Comparison of ENCODE assay signal across 13 cellular contexts in genomic region chr12:54389536-54390175, GRCh38. TPM values are rescaled to one million over a fixed set of nuclear protein-coding genes. Genes with fewer than 3 reads are reported as not detected.
DNase-seq lines count a peak whose midpoint lies in the region; ATAC-seq and TF ChIP-seq lines count a peak whose summit lies in the region.
"Had no signal": no experiment of that assay in that cellular context is flagged by ENCODE, and none has a peak within 500 bp of the region (broad histone marks: within the 10 kb centered on the region; RNA-seq: fewer than 3 reads in every experiment).

No MANE protein-coding gene starts in this region.

- H3K27me3 Mint-ChIP-seq in CD14-positive monocyte (ENCODE audit: low read depth in 3 of 3): peaks cover 0 to 7% (median 2%) of the 10 kb centered on the region in 3 donors
- peaks cover 5% of the 10 kb centered on the region for H3K27me3 Mint-ChIP-seq in brain
- H3K27me3 Mint-ChIP-seq in naive B cell: no peaks in the 10 kb centered on the region

- no peaks in the 10 kb centered on the region for H3K9me3 ChIP-seq in HUES6 (ENCODE audit: control insufficient read depth, insufficient read depth, low read depth, low read length)
- H3K9me3 ChIP-seq: right lobe of liver, SJCRH30 had no signal

- no peak for DNase-seq in CD14-positive monocyte (ENCODE audit: low spot score)
- DNase-seq in naive B cell: no peak
- no peak for DNase-seq in stimulated activated naive CD4-positive, alpha-beta T cell treated with Interleukin-2 at 50 U/mL for 16 hours (lab: John Stamatoyannopoulos, UW)
- no peak for DNase-seq in NCI-H524 treated with DMSO at 0.1 percent for 48 hours (lab: John Stamatoyannopoulos, UW)
- DNase-seq in inferior parietal cortex (ENCODE audit: extremely low spot score): no peak
- DNase-seq: foreskin fibroblast, NCI-H446 treated with DMSO at 0.1 percent for 48 hours, right lobe of liver, SJCRH30 had no signal

- H3K4me1 Mint-ChIP-seq in CD14-positive monocyte (peaks cover 93% of the 10 kb centered on the region), brain (peaks cover 97% of the 10 kb centered on the region), naive B cell (peaks cover 70 to 91% (median 84%) of the 10 kb centered on the region in 3 donors)

- intact Hi-C loops in CD14-positive monocyte (cut with micrococcal nuclease): loop anchor here in 1 of 2 donors (5.0 kb wide), 1 partner anchor 108 kb away; the partner anchor contains the start of gene NCKAP1L

- TF ChIP-seq CTCF in CD14-positive monocyte (IDR thresholded peaks at IDR 0.05): no peak
- no peak for TF ChIP-seq CTCF in brain (conservative IDR thresholded peaks at IDR 0.05)

- no peaks in the 10 kb centered on the region; the same call in 1 of the 2 replicates for H3K36me3 ChIP-seq in HUES6 (ENCODE audit: control insufficient read depth, insufficient read depth, low read length)

- H3K27ac ChIP-seq in HUES6 (ENCODE audit: low read depth, low read length): no peak overlapping the region
- H3K27ac ChIP-seq: right lobe of liver, SJCRH30 had no signal

- no peak overlapping the region for H3K9ac ChIP-seq in HUES6 (ENCODE audit: low read length)

- peak overlapping the region; percentile 86 for H3K4me3 ChIP-seq in HUES6 (ENCODE audit: low read depth, low read length)
- H3K4me3 ChIP-seq: lung, right lobe of liver, SJCRH30 had no signal

- H3K36me3 Mint-ChIP-seq in CD14-positive monocyte (peaks cover 14 to 34% of the 10 kb centered on the region in 2 donors), brain (no peaks in the 10 kb centered on the region), naive B cell (no peaks in the 10 kb centered on the region)

- H3K4me1 ChIP-seq in HUES6 (ENCODE audit: control insufficient read depth, insufficient read depth, low read length): peaks cover 72% of the 10 kb centered on the region
- H3K4me1 ChIP-seq: right lobe of liver had no signal

- H3K27me3 ChIP-seq in HUES6 (ENCODE audit: control insufficient read depth, insufficient read depth, low read length): peaks cover 4% of the 10 kb centered on the region; the same call in 1 of the 2 replicates
- H3K27me3 ChIP-seq: right lobe of liver, SJCRH30 had no signal

- H3K9me3 Mint-ChIP-seq in CD14-positive monocyte (peaks cover 0 to 1% (median 0%) of the 10 kb centered on the region in 7 donors), brain (no peaks in the 10 kb centered on the region), naive B cell (no peaks in the 10 kb centered on the region)

- ATAC-seq in naive B cell (ENCODE audit: low read depth in 2 of 2) (no peak), GM19395 (IDR thresholded peaks at IDR 0.05; ENCODE audit: unreplicated experiment) (no peak)

- peak overlapping the region; percentile 49 to 96 (median 83) for H3K27ac Mint-ChIP-seq in CD14-positive monocyte
- peak overlapping the region in 3 of 5 experiments; percentile 11 to 92 (median 78) for H3K27ac Mint-ChIP-seq in brain
- peak overlapping the region in 5 of 6 donors; percentile 18 to 85 (median 69) for H3K27ac Mint-ChIP-seq in naive B cell

- H3K4me3 Mint-ChIP-seq in CD14-positive monocyte (peak overlapping the region in 1 of 2 donors; percentile 82), brain (peak overlapping the region; percentile 55 to 87 (median 78)), naive B cell (peak overlapping the region; percentile 68 to 97 (median 89))

RNA-seq across cellular contexts. Expression of gene ZNF385A, which starts 5.1 kb away (rescaled TPM):
- 10 to 100 TPM; 53.9 to 78.3 TPM for polyA plus RNA-seq in CD14-positive monocyte
- 109 TPM for polyA plus RNA-seq in brain (ENCODE audit: insufficient read depth, low read depth, low replicate concordance)
- polyA plus RNA-seq in naive B cell (ENCODE audit: low read depth in 6 of 6): 10 to 100 TPM in 3 of 6 donors, 1 to 10 TPM in 3; 6.1 to 18.2 (median 10.5) TPM

RNA-seq across cellular contexts. Expression of gene GPR84, which starts 25.4 kb away (rescaled TPM):
- 1 to 10 TPM; 2.4 to 5.6 TPM for polyA plus RNA-seq in CD14-positive monocyte
- polyA plus RNA-seq in brain (ENCODE audit: insufficient read depth, low read depth, low replicate concordance): not detected
- polyA plus RNA-seq in naive B cell (ENCODE audit: low read depth in 6 of 6): not detected

RNA-seq across cellular contexts. Expression of gene ITGA5, which starts 29.4 kb away (rescaled TPM):
- 10 to 100 TPM; 85.5 to 99.4 TPM for polyA plus RNA-seq in CD14-positive monocyte
- polyA plus RNA-seq in brain (ENCODE audit: insufficient read depth, low read depth, low replicate concordance): 12.0 TPM
- 1 to 10 TPM in 5 of 6 donors, not detected in 1; 1.7 to 4.6 (median 2.3) TPM for polyA plus RNA-seq in naive B cell (ENCODE audit: low read depth in 6 of 6)
